15 cellular contexts compared by ENCODE assay signal in the genomic region with DNA sequence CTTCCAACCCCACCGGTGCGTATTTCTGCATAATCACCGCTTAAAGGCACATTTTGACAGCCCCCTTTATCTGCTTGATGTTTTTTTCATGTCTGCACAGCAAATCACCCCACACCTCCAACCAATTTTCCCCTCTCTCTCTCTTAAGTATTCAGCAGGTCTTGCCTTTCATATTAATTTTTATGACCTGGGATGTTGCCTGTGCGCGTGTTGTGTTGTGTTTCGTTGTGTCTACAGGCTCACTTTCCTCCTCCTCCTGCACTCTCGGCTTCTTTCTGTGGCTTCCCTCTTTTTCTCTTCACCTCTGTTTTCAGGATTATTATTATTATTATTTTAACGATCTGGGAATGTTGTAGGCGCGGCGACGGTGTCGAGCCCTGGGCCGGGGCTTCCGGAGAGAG. TPM values are rescaled to one million over a fixed set of nuclear protein-coding genes. Genes with fewer than 3 reads are reported as not detected.
DNase-seq lines count a peak whose midpoint lies in the region; ATAC-seq and TF ChIP-seq lines count a peak whose summit lies in the region.
"Had no signal": no experiment of that assay in that cellular context is flagged by ENCODE, and none has a peak within 500 bp of the region (broad histone marks: within the 10 kb centered on the region; RNA-seq: fewer than 3 reads in every experiment).

No MANE protein-coding gene starts in this region.

- no peak for TF ChIP-seq CTCF in activated B cell treated with CpG ODN at 0.5 μM for 24 hours (IDR thresholded peaks at IDR 0.05)
- TF ChIP-seq CTCF in smooth muscle cell (IDR thresholded peaks at IDR 0.05; ENCODE audit: borderline replicate concordance, insufficient read depth, poor library complexity, severe bottlenecking), result no peak
- TF ChIP-seq CTCF in ovary (IDR thresholded peaks at IDR 0.05), result no peak
- no peak for TF ChIP-seq CTCF in left lung (IDR thresholded peaks at IDR 0.05)

- ATAC-seq in activated B cell treated with CpG ODN at 0.5 μM for 24 hours (ENCODE audit: low read depth) (no peak), left lung (no peak)

- peaks cover 100% of the 10 kb centered on the region for H3K27me3 ChIP-seq in iPS-20b (ENCODE audit: insufficient read depth, low read length)
- H3K27me3 ChIP-seq in smooth muscle cell (ENCODE audit: low read depth), result peaks cover 99% of the 10 kb centered on the region
- H3K27me3 ChIP-seq in ovary, result peaks cover 2% of the 10 kb centered on the region
- peaks cover 88 to 100% of the 10 kb centered on the region in 2 donors for H3K27me3 ChIP-seq in left lung

- H3F3A ChIP-seq in smooth muscle cell (ENCODE audit: low read depth), result no peaks in the 10 kb centered on the region

- DNase-seq in activated CD4-positive, alpha-beta T cell treated with anti-CD3 and anti-CD28 coated beads, Interleukin-2, amount 10 ng/mL, durations not matched to agents 24 days and 14 days, result no peak
- DNase-seq in activated CD4-positive, alpha-beta T cell treated with anti-CD3 and anti-CD28 coated beads, Interleukin-2, amount 50 U/mL, for 4 hours, result no peak
- DNase-seq in activated B cell treated with CpG ODN at 0.5 μM for 24 hours (no peak), smooth muscle cell (lab: John Stamatoyannopoulos, UW; ENCODE audit: unreplicated experiment) (no peak), NCI-H2171 treated with DMSO at 0.1 percent for 48 hours (lab: John Stamatoyannopoulos, UW) (no peak), ovary (no peak), left lung (no peak)
- DNase-seq: effector CD4-positive, alpha-beta T cell had no signal

- H2AFZ ChIP-seq in smooth muscle cell (ENCODE audit: low read depth), result no peak overlapping the region

- H3K9me3 Mint-ChIP-seq in activated CD4-positive, alpha-beta T cell treated with anti-CD3 and anti-CD28 coated beads, Interleukin-2, amount 10 ng/mL, durations not matched to agents 24 days and 14 days, result peaks cover 23% of the 10 kb centered on the region
- peaks cover 3% of the 10 kb centered on the region for H3K9me3 Mint-ChIP-seq in activated B cell treated with CpG ODN at 0.5 μM for 24 hours

- POLR2A ChIA-PET in activated B cell treated with CpG ODN at 0.5 μM for 24 hours (lab: Charles Lee), result no interaction called here

- H3K27ac Mint-ChIP-seq in activated CD4-positive, alpha-beta T cell treated with anti-CD3 and anti-CD28 coated beads, Interleukin-2, amount 10 ng/mL, durations not matched to agents 24 days and 14 days, result peak overlapping the region; percentile 67
- no peak overlapping the region for H3K27ac Mint-ChIP-seq in activated B cell treated with CpG ODN at 0.5 μM for 24 hours

- H3K4me3 ChIP-seq in iPS-20b (ENCODE audit: low read length) (peak overlapping the region; percentile 67), smooth muscle cell (peak overlapping the region; percentile 30), ovary (no peak overlapping the region), left lung (no peak overlapping the region)

- H3K9ac ChIP-seq in iPS-20b (ENCODE audit: low read depth, low read length) (no peak overlapping the region), smooth muscle cell (ENCODE audit: low read depth) (no peak overlapping the region)

- no peak for TF ChIP-seq EP300 in ovary (IDR thresholded peaks at IDR 0.05)

- peaks cover 10% of the 10 kb centered on the region for H3K4me1 Mint-ChIP-seq in activated CD4-positive, alpha-beta T cell treated with anti-CD3 and anti-CD28 coated beads, Interleukin-2, amount 10 ng/mL, durations not matched to agents 24 days and 14 days
- peaks cover 13% of the 10 kb centered on the region for H3K4me1 Mint-ChIP-seq in activated B cell treated with CpG ODN at 0.5 μM for 24 hours

- H3K27ac ChIP-seq in iPS-20b (ENCODE audit: low read length), result no peak overlapping the region
- no peak overlapping the region for H3K27ac ChIP-seq in smooth muscle cell (ENCODE audit: low read depth)
- no peak overlapping the region for H3K27ac ChIP-seq in ovary
- no peak overlapping the region for H3K27ac ChIP-seq in left lung

- WGBS in smooth muscle cell (ENCODE audit: low lambda C conversion rate), result 2% methylated on average over 15 of the region's 15 CpGs
- 1% methylated on average over 15 of the region's 15 CpGs for WGBS in ovary, 3 donors

- H3K4me1 ChIP-seq in iPS-20b (ENCODE audit: insufficient read depth, low read length) (no peaks in the 10 kb centered on the region), smooth muscle cell (ENCODE audit: low read depth) (peaks cover 3% of the 10 kb centered on the region), ovary (ENCODE audit: insufficient read depth) (peaks cover 9% of the 10 kb centered on the region), left lung (peaks cover 4 to 8% of the 10 kb centered on the region in 2 donors)

- H3K79me2 ChIP-seq in smooth muscle cell (ENCODE audit: low read depth), result no peaks in the 10 kb centered on the region

- no peak overlapping the region for H3K4me3 Mint-ChIP-seq in activated CD4-positive, alpha-beta T cell treated with anti-CD3 and anti-CD28 coated beads, Interleukin-2, amount 10 ng/mL, durations not matched to agents 24 days and 14 days
- H3K4me3 Mint-ChIP-seq in activated B cell treated with CpG ODN at 0.5 μM for 24 hours, result peak overlapping the region; percentile 17

- H3K27me3 Mint-ChIP-seq in activated CD4-positive, alpha-beta T cell treated with anti-CD3 and anti-CD28 coated beads, Interleukin-2, amount 10 ng/mL, durations not matched to agents 24 days and 14 days, result peaks cover 81% of the 10 kb centered on the region
- H3K27me3 Mint-ChIP-seq in activated B cell treated with CpG ODN at 0.5 μM for 24 hours, result peaks cover 74% of the 10 kb centered on the region

- peaks cover 3% of the 10 kb centered on the region for H3K36me3 Mint-ChIP-seq in activated CD4-positive, alpha-beta T cell treated with anti-CD3 and anti-CD28 coated beads, Interleukin-2, amount 10 ng/mL, durations not matched to agents 24 days and 14 days (ENCODE audit: low read depth)
- H3K36me3 Mint-ChIP-seq in activated B cell treated with CpG ODN at 0.5 μM for 24 hours (ENCODE audit: low read depth), result no peaks in the 10 kb centered on the region

- no peaks in the 10 kb centered on the region for H4K20me1 ChIP-seq in smooth muscle cell (ENCODE audit: low read depth)

- TF ChIP-seq POLR2A in ovary (IDR thresholded peaks at IDR 0.05), result no peak

- CTCF ChIA-PET in activated B cell treated with CpG ODN at 0.5 μM for 24 hours (lab: Charles Lee), result no interaction called here

- H3K4me2 ChIP-seq in smooth muscle cell, result peak overlapping the region; percentile 82

- H3K9me3 ChIP-seq in iPS-20b (ENCODE audit: insufficient read depth, low read depth, low read length) (no peaks in the 10 kb centered on the region), smooth muscle cell (replicated peaks; ENCODE audit: low read depth) (no peaks in the 10 kb centered on the region), ovary (no peaks in the 10 kb centered on the region), left lung (no peaks in the 10 kb centered on the region)

- no peaks in the 10 kb centered on the region for H3K36me3 ChIP-seq in iPS-20b (ENCODE audit: insufficient read depth, low read depth, low read length)
- no peaks in the 10 kb centered on the region for H3K36me3 ChIP-seq in smooth muscle cell (ENCODE audit: low read depth)
- H3K36me3 ChIP-seq in ovary, result no peaks in the 10 kb centered on the region
- no peaks in the 10 kb centered on the region for H3K36me3 ChIP-seq in left lung

- intact Hi-C loops in activated CD4-positive, alpha-beta T cell treated with anti-CD3 and anti-CD28 coated beads, Interleukin-2, amount 10 ng/mL, durations not matched to agents 24 days and 14 days (cut with micrococcal nuclease), result no loop called here
- intact Hi-C loops in activated B cell treated with CpG ODN at 0.5 μM for 24 hours (cut with micrococcal nuclease), result loop anchor here (5.0 kb wide), 1 partner anchor 297 kb away; no protein-coding TSS in a partner anchor
- intact Hi-C loops in ovary (cut with DNase I), result no loop called here
- intact Hi-C loops in left lung (cut with DNase I), result no loop called here

RNA-seq across cellular contexts. Expression of gene POU4F2, which starts 0.7 kb away (rescaled TPM):
- not detected in 2 replicates for total RNA-seq in activated CD4-positive, alpha-beta T cell treated with anti-CD3 and anti-CD28 coated beads, Interleukin-2, amount 10 ng/mL, durations not matched to agents 24 days and 14 days
- total RNA-seq in activated B cell treated with CpG ODN at 0.5 μM for 24 hours (not detected in 2 replicates), smooth muscle cell (not detected in 2 replicates), ovary (not detected), left lung (not detected)
- polyA plus RNA-seq in smooth muscle cell (not detected in 2 replicates), ovary (not detected)
- total RNA-seq: activated CD8-positive, alpha-beta memory T cell treated with anti-CD3 and anti-CD28 coated beads for 36 hours; frontal cortex; kidney epithelial cell; MCF 10A; osteoblast; urinary bladder had no signal
- polyA plus RNA-seq: urinary bladder had no signal

Comparison
In these comparisons a context has a peak if more than half of its experiments do, and no peak if none do; other contexts are left out.
1. H3K4me3 ChIP-seq: peak in iPS-20b (single experiment) and smooth muscle cell (single experiment); none in ovary (single experiment) and left lung (0 of 2).